ENCODE assay signal across 9 cellular contexts in genomic region chr11:60285446-60286126, GRCh38. TPM values are rescaled to one million over a fixed set of nuclear protein-coding genes. Genes with fewer than 3 reads are reported as not detected.
"Had no signal": no experiment of that assay in that cellular context is flagged by ENCODE, and none has a peak within 500 bp of the region (broad histone marks: within the 10 kb centered on the region; RNA-seq: fewer than 3 reads in every experiment).

No MANE protein-coding gene starts in this region.

RNA-seq across cellular contexts. Expression of gene MS4A4A, which starts 5.1 kb away (rescaled TPM):
- total RNA-seq: activated CD4-positive, alpha-beta memory T cell treated with anti-CD3 and anti-CD28 coated beads, Interleukin-2, amount 10 ng/mL, durations not matched to agents 7 days and 5 days; activated CD8-positive, alpha-beta memory T cell treated with anti-CD3 and anti-CD28 coated beads, Interleukin-2, amount 10 ng/mL, durations not matched to agents 7 days and 5 days; activated naive CD8-positive, alpha-beta T cell treated with anti-CD3 and anti-CD28 coated beads for 36 hours; activated T-helper 17 cell treated with anti-CD3 and anti-CD28 coated beads, Interleukin-2, amount 50 U/mL, for 72 hours; LHCN-M2; OCI-LY7; PC-9; SK-MEL-5 had no signal

RNA-seq across cellular contexts. Expression of gene MS4A6E, which starts 41.5 kb away (rescaled TPM):
- total RNA-seq: activated CD4-positive, alpha-beta memory T cell treated with anti-CD3 and anti-CD28 coated beads, Interleukin-2, amount 10 ng/mL, durations not matched to agents 7 days and 5 days; activated CD8-positive, alpha-beta memory T cell treated with anti-CD3 and anti-CD28 coated beads, Interleukin-2, amount 10 ng/mL, durations not matched to agents 7 days and 5 days; activated naive CD8-positive, alpha-beta T cell treated with anti-CD3 and anti-CD28 coated beads for 36 hours; activated T-helper 17 cell treated with anti-CD3 and anti-CD28 coated beads, Interleukin-2, amount 50 U/mL, for 72 hours; LHCN-M2; OCI-LY7; PC-9; Right ventricle myocardium inferior; SK-MEL-5 had no signal

RNA-seq across cellular contexts. Expression of gene MS4A4E, which starts 42.6 kb away (rescaled TPM):
- total RNA-seq: activated CD4-positive, alpha-beta memory T cell treated with anti-CD3 and anti-CD28 coated beads, Interleukin-2, amount 10 ng/mL, durations not matched to agents 7 days and 5 days; activated CD8-positive, alpha-beta memory T cell treated with anti-CD3 and anti-CD28 coated beads, Interleukin-2, amount 10 ng/mL, durations not matched to agents 7 days and 5 days; activated naive CD8-positive, alpha-beta T cell treated with anti-CD3 and anti-CD28 coated beads for 36 hours; activated T-helper 17 cell treated with anti-CD3 and anti-CD28 coated beads, Interleukin-2, amount 50 U/mL, for 72 hours; LHCN-M2; OCI-LY7; PC-9; SK-MEL-5 had no signal
